Comparison of ENCODE assay signal across 1 cellular context in the genomic region with DNA sequence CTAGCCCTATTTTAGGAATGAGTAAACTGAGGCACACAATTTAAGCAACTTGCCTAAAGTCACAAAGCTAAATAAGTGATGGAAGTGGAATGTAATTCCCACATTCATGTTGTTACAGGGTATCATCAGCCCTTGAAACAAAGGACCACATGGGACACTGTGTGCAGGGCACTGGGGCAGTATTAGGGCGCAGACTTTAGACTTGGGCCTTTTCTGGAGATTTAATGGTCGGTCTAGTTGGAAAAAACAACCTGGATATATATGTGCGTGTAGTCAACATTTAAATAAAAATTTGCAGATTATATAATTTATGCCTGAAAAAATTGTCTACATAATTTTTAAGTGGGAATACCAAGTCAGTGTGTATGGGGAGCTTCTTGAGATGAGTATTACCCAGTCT.
A peak's percentile ranks its signal among the peaks of the same experiment; 100 is the strongest.
TF ChIP-seq lines count a peak whose summit lies in the region.

No MANE protein-coding gene starts in this region.

TF ChIP-seq in HepG2, 621 proteins besides CTCF, POLR2A, EP300 and RAD21 (continues in another document):
- TF ChIP-seq SPEN (CRISPR knock-in tag; IDR thresholded peaks at IDR 0.05; ENCODE audit: low read depth) (no peak), ZFP36L2 (CRISPR knock-in tag; IDR thresholded peaks at IDR 0.05) (no peak), ATRX (CRISPR knock-in tag; IDR thresholded peaks at IDR 0.05; ENCODE audit: borderline replicate concordance) (no peak), ZMYM3 (CRISPR knock-in tag; IDR thresholded peaks at IDR 0.05) (no peak), ZNF232 (CRISPR knock-in tag; IDR thresholded peaks at IDR 0.05; ENCODE audit: borderline replicate concordance) (no peak), ATF7 (IDR thresholded peaks at IDR 0.05) (no peak), ATF7 (CRISPR knock-in tag; IDR thresholded peaks at IDR 0.05) (no peak), SMAD9 (CRISPR knock-in tag; IDR thresholded peaks at IDR 0.05) (no peak), SIX1 (CRISPR knock-in tag; IDR thresholded peaks at IDR 0.05; ENCODE audit: borderline replicate concordance) (no peak), ZSCAN30 (CRISPR knock-in tag; IDR thresholded peaks at IDR 0.05) (no peak), IRF2 (CRISPR knock-in tag; IDR thresholded peaks at IDR 0.05) (0 out of 2 replicates have a peak, but pooled peaks have one; percentile 38), ZSCAN9 (CRISPR knock-in tag; IDR thresholded peaks at IDR 0.05; ENCODE audit: borderline replicate concordance) (no peak), HOXD1 (CRISPR knock-in tag; IDR thresholded peaks at IDR 0.05) (no peak), SMARCC2 (IDR thresholded peaks at IDR 0.05) (no peak), ZNF629 (CRISPR knock-in tag; conservative IDR thresholded peaks at IDR 0.05) (peak; percentile 47; the same call in 1 of the 2 replicates), ZNF644 (CRISPR knock-in tag; IDR thresholded peaks at IDR 0.05; ENCODE audit: low read depth) (no peak), KAT7 (CRISPR knock-in tag; IDR thresholded peaks at IDR 0.05; ENCODE audit: borderline replicate concordance) (0 out of 2 replicates have a peak, but pooled peaks have one; percentile 1), ZNF260 (CRISPR knock-in tag; IDR thresholded peaks at IDR 0.05; ENCODE audit: borderline replicate concordance, low read depth) (no peak), SNAI1 (CRISPR knock-in tag; IDR thresholded peaks at IDR 0.05; ENCODE audit: borderline replicate concordance) (no peak), ZSCAN21 (CRISPR knock-in tag; IDR thresholded peaks at IDR 0.05; ENCODE audit: borderline replicate concordance) (no peak), EED (CRISPR knock-in tag; IDR thresholded peaks at IDR 0.05) (no peak), ZNF724P (CRISPR knock-in tag; IDR thresholded peaks at IDR 0.05; ENCODE audit: borderline replicate concordance) (no peak), ZMAT3 (CRISPR knock-in tag; conservative IDR thresholded peaks at IDR 0.05) (no peak), PPARG (CRISPR knock-in tag; conservative IDR thresholded peaks at IDR 0.05) (no peak), ZNF674 (CRISPR knock-in tag; IDR thresholded peaks at IDR 0.05; ENCODE audit: low read depth) (no peak), ZSCAN12 (CRISPR knock-in tag; IDR thresholded peaks at IDR 0.05) (no peak), MATR3 (CRISPR knock-in tag; IDR thresholded peaks at IDR 0.05) (no peak), AHR (CRISPR knock-in tag; IDR thresholded peaks at IDR 0.05) (no peak), DNMT3B (CRISPR knock-in tag; conservative IDR thresholded peaks at IDR 0.05) (no peak), POLR2AphosphoS2 (IDR thresholded peaks at IDR 0.05; ENCODE audit: low read depth, low read length) (no peak), ZNF878 (CRISPR knock-in tag; IDR thresholded peaks at IDR 0.05) (no peak), NBN (conservative IDR thresholded peaks at IDR 0.05) (no peak), TCF12 (IDR thresholded peaks at IDR 0.05) (no peak), TCF12 (CRISPR knock-in tag; IDR thresholded peaks at IDR 0.05) (no peak), ZNF567 (CRISPR knock-in tag; IDR thresholded peaks at IDR 0.05; ENCODE audit: borderline replicate concordance) (no peak), MIER2 (CRISPR knock-in tag; IDR thresholded peaks at IDR 0.05) (no peak), LCORL (IDR thresholded peaks at IDR 0.05) (no peak), LCORL (CRISPR knock-in tag; IDR thresholded peaks at IDR 0.05) (no peak), FOXM1 (CRISPR knock-in tag; IDR thresholded peaks at IDR 0.05) (no peak), ZMYM4 (CRISPR knock-in tag; IDR thresholded peaks at IDR 0.05) (no peak), HDAC1 (CRISPR knock-in tag; IDR thresholded peaks at IDR 0.05) (0 out of 2 replicates have a peak, but pooled peaks have one; percentile 24), NFRKB (IDR thresholded peaks at IDR 0.05) (no peak), CREB1 (IDR thresholded peaks at IDR 0.05) (no peak), CREB1 (CRISPR knock-in tag; IDR thresholded peaks at IDR 0.05) (no peak), RFX1 (IDR thresholded peaks at IDR 0.05) (no peak)
- TF ChIP-seq, protein P1, sequence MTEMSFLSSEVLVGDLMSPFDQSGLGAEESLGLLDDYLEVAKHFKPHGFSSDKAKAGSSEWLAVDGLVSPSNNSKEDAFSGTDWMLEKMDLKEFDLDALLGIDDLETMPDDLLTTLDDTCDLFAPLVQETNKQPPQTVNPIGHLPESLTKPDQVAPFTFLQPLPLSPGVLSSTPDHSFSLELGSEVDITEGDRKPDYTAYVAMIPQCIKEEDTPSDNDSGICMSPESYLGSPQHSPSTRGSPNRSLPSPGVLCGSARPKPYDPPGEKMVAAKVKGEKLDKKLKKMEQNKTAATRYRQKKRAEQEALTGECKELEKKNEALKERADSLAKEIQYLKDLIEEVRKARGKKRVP (CRISPR knock-in tag; IDR thresholded peaks at IDR 0.05): no peak
- TF ChIP-seq, protein P2, sequence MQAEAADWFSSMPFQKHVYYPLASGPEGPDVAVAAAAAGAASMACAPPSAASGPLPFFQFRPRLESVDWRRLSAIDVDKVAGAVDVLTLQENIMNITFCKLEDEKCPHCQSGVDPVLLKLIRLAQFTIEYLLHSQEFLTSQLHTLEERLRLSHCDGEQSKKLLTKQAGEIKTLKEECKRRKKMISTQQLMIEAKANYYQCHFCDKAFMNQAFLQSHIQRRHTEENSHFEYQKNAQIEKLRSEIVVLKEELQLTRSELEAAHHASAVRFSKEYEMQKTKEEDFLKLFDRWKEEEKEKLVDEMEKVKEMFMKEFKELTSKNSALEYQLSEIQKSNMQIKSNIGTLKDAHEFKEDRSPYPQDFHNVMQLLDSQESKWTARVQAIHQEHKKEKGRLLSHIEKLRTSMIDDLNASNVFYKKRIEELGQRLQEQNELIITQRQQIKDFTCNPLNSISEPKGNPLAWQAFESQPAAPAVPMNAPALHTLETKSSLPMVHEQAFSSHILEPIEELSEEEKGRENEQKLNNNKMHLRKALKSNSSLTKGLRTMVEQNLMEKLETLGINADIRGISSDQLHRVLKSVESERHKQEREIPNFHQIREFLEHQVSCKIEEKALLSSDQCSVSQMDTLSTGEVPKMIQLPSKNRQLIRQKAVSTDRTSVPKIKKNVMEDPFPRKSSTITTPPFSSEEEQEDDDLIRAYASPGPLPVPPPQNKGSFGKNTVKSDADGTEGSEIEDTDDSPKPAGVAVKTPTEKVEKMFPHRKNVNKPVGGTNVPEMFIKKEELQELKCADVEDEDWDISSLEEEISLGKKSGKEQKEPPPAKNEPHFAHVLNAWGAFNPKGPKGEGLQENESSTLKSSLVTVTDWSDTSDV (CRISPR knock-in tag; IDR thresholded peaks at IDR 0.05): no peak
- TF ChIP-seq, protein P3, sequence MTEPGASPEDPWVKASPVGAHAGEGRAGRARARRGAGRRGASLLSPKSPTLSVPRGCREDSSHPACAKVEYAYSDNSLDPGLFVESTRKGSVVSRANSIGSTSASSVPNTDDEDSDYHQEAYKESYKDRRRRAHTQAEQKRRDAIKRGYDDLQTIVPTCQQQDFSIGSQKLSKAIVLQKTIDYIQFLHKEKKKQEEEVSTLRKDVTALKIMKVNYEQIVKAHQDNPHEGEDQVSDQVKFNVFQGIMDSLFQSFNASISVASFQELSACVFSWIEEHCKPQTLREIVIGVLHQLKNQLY (CRISPR knock-in tag; IDR thresholded peaks at IDR 0.05): no peak
- TF ChIP-seq, protein P4, sequence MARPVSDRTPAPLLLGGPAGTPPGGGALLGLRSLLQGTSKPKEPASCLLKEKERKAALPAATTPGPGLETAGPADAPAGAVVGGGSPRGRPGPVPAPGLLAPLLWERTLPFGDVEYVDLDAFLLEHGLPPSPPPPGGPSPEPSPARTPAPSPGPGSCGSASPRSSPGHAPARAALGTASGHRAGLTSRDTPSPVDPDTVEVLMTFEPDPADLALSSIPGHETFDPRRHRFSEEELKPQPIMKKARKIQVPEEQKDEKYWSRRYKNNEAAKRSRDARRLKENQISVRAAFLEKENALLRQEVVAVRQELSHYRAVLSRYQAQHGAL (CRISPR knock-in tag; IDR thresholded peaks at IDR 0.05; ENCODE audit: not compliant biosample characterization): no peak
- TF ChIP-seq, protein P5, sequence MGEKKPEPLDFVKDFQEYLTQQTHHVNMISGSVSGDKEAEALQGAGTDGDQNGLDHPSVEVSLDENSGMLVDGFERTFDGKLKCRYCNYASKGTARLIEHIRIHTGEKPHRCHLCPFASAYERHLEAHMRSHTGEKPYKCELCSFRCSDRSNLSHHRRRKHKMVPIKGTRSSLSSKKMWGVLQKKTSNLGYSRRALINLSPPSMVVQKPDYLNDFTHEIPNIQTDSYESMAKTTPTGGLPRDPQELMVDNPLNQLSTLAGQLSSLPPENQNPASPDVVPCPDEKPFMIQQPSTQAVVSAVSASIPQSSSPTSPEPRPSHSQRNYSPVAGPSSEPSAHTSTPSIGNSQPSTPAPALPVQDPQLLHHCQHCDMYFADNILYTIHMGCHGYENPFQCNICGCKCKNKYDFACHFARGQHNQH (CRISPR knock-in tag; IDR thresholded peaks at IDR 0.05): no peak
- TF ChIP-seq, protein P6, sequence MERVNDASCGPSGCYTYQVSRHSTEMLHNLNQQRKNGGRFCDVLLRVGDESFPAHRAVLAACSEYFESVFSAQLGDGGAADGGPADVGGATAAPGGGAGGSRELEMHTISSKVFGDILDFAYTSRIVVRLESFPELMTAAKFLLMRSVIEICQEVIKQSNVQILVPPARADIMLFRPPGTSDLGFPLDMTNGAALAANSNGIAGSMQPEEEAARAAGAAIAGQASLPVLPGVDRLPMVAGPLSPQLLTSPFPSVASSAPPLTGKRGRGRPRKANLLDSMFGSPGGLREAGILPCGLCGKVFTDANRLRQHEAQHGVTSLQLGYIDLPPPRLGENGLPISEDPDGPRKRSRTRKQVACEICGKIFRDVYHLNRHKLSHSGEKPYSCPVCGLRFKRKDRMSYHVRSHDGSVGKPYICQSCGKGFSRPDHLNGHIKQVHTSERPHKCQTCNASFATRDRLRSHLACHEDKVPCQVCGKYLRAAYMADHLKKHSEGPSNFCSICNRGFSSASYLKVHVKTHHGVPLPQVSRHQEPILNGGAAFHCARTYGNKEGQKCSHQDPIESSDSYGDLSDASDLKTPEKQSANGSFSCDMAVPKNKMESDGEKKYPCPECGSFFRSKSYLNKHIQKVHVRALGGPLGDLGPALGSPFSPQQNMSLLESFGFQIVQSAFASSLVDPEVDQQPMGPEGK (CRISPR knock-in tag; IDR thresholded peaks at IDR 0.05): no peak
- TF ChIP-seq, protein P7, sequence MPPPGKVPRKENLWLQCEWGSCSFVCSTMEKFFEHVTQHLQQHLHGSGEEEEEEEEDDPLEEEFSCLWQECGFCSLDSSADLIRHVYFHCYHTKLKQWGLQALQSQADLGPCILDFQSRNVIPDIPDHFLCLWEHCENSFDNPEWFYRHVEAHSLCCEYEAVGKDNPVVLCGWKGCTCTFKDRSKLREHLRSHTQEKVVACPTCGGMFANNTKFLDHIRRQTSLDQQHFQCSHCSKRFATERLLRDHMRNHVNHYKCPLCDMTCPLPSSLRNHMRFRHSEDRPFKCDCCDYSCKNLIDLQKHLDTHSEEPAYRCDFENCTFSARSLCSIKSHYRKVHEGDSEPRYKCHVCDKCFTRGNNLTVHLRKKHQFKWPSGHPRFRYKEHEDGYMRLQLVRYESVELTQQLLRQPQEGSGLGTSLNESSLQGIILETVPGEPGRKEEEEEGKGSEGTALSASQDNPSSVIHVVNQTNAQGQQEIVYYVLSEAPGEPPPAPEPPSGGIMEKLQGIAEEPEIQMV (CRISPR knock-in tag; IDR thresholded peaks at IDR 0.05; ENCODE audit: low read depth): no peak
- TF ChIP-seq, protein P8, sequence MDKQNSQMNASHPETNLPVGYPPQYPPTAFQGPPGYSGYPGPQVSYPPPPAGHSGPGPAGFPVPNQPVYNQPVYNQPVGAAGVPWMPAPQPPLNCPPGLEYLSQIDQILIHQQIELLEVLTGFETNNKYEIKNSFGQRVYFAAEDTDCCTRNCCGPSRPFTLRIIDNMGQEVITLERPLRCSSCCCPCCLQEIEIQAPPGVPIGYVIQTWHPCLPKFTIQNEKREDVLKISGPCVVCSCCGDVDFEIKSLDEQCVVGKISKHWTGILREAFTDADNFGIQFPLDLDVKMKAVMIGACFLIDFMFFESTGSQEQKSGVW (CRISPR knock-in tag; IDR thresholded peaks at IDR 0.05; ENCODE audit: borderline replicate concordance): no peak
- TF ChIP-seq, protein P9, sequence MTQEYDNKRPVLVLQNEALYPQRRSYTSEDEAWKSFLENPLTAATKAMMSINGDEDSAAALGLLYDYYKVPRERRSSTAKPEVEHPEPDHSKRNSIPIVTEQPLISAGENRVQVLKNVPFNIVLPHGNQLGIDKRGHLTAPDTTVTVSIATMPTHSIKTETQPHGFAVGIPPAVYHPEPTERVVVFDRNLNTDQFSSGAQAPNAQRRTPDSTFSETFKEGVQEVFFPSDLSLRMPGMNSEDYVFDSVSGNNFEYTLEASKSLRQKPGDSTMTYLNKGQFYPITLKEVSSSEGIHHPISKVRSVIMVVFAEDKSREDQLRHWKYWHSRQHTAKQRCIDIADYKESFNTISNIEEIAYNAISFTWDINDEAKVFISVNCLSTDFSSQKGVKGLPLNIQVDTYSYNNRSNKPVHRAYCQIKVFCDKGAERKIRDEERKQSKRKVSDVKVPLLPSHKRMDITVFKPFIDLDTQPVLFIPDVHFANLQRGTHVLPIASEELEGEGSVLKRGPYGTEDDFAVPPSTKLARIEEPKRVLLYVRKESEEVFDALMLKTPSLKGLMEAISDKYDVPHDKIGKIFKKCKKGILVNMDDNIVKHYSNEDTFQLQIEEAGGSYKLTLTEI (CRISPR knock-in tag; conservative IDR thresholded peaks at IDR 0.05): no peak
- TF ChIP-seq, protein P10, sequence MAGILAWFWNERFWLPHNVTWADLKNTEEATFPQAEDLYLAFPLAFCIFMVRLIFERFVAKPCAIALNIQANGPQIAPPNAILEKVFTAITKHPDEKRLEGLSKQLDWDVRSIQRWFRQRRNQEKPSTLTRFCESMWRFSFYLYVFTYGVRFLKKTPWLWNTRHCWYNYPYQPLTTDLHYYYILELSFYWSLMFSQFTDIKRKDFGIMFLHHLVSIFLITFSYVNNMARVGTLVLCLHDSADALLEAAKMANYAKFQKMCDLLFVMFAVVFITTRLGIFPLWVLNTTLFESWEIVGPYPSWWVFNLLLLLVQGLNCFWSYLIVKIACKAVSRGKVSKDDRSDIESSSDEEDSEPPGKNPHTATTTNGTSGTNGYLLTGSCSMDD (CRISPR knock-in tag; IDR thresholded peaks at IDR 0.05): no peak
- TF ChIP-seq, protein P11, sequence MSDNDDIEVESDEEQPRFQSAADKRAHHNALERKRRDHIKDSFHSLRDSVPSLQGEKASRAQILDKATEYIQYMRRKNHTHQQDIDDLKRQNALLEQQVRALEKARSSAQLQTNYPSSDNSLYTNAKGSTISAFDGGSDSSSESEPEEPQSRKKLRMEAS (IDR thresholded peaks at IDR 0.05): peak; percentile 37; the same call in 1 of the 2 replicates
- TF ChIP-seq, protein P12, sequence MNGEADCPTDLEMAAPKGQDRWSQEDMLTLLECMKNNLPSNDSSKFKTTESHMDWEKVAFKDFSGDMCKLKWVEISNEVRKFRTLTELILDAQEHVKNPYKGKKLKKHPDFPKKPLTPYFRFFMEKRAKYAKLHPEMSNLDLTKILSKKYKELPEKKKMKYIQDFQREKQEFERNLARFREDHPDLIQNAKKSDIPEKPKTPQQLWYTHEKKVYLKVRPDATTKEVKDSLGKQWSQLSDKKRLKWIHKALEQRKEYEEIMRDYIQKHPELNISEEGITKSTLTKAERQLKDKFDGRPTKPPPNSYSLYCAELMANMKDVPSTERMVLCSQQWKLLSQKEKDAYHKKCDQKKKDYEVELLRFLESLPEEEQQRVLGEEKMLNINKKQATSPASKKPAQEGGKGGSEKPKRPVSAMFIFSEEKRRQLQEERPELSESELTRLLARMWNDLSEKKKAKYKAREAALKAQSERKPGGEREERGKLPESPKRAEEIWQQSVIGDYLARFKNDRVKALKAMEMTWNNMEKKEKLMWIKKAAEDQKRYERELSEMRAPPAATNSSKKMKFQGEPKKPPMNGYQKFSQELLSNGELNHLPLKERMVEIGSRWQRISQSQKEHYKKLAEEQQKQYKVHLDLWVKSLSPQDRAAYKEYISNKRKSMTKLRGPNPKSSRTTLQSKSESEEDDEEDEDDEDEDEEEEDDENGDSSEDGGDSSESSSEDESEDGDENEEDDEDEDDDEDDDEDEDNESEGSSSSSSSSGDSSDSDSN (CRISPR knock-in tag; IDR thresholded peaks at IDR 0.05): no peak
